ENCODE assay signal across 1 cellular context in the genomic region with DNA sequence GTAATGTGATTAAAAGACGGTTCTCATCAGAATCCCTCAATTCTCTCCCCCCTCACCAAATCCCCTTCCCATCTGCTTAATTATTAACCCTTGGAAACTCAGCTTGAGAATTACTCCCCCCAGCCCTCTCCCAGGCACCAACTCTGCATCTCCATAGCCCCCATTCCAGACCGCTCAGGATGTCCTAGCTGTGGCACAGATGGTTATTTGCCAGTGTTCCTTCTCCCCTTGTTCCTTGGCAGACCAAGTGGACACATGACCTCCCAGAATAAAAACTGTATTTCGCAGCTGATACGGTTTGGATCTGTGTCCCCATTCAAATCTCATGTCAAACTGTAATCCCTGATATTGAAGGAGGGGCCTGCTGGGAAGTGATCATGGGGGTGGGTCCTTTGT.
TF ChIP-seq lines count a peak whose summit lies in the region.

No MANE protein-coding gene starts in this region.

TF ChIP-seq in GM23338, 12 proteins besides CTCF, POLR2A, EP300 and RAD21 (continued from another document):
- TF ChIP-seq, protein P1, sequence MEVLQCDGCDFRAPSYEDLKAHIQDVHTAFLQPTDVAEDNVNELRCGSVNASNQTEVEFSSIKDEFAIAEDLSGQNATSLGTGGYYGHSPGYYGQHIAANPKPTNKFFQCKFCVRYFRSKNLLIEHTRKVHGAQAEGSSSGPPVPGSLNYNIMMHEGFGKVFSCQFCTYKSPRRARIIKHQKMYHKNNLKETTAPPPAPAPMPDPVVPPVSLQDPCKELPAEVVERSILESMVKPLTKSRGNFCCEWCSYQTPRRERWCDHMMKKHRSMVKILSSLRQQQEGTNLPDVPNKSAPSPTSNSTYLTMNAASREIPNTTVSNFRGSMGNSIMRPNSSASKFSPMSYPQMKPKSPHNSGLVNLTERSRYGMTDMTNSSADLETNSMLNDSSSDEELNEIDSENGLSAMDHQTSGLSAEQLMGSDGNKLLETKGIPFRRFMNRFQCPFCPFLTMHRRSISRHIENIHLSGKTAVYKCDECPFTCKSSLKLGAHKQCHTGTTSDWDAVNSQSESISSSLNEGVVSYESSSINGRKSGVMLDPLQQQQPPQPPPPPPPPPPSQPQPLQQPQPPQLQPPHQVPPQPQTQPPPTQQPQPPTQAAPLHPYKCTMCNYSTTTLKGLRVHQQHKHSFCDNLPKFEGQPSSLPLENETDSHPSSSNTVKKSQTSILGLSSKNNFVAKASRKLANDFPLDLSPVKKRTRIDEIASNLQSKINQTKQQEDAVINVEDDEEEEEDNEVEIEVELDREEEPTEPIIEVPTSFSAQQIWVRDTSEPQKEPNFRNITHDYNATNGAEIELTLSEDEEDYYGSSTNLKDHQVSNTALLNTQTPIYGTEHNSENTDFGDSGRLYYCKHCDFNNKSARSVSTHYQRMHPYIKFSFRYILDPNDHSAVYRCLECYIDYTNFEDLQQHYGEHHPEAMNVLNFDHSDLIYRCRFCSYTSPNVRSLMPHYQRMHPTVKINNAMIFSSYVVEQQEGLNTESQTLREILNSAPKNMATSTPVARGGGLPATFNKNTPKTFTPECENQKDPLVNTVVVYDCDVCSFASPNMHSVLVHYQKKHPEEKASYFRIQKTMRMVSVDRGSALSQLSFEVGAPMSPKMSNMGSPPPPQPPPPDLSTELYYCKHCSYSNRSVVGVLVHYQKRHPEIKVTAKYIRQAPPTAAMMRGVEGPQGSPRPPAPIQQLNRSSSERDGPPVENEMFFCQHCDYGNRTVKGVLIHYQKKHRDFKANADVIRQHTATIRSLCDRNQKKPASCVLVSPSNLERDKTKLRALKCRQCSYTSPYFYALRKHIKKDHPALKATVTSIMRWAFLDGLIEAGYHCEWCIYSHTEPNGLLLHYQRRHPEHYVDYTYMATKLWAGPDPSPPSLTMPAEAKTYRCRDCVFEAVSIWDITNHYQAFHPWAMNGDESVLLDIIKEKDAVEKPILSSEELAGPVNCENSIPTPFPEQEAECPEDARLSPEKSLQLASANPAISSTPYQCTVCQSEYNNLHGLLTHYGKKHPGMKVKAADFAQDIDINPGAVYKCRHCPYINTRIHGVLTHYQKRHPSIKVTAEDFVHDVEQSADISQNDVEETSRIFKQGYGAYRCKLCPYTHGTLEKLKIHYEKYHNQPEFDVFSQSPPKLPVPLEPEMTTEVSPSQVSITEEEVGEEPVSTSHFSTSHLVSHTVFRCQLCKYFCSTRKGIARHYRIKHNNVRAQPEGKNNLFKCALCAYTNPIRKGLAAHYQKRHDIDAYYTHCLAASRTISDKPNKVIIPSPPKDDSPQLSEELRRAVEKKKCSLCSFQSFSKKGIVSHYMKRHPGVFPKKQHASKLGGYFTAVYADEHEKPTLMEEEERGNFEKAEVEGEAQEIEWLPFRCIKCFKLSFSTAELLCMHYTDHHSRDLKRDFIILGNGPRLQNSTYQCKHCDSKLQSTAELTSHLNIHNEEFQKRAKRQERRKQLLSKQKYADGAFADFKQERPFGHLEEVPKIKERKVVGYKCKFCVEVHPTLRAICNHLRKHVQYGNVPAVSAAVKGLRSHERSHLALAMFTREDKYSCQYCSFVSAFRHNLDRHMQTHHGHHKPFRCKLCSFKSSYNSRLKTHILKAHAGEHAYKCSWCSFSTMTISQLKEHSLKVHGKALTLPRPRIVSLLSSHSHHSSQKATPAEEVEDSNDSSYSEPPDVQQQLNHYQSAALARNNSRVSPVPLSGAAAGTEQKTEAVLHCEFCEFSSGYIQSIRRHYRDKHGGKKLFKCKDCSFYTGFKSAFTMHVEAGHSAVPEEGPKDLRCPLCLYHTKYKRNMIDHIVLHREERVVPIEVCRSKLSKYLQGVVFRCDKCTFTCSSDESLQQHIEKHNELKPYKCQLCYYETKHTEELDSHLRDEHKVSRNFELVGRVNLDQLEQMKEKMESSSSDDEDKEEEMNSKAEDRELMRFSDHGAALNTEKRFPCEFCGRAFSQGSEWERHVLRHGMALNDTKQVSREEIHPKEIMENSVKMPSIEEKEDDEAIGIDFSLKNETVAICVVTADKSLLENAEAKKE (CRISPR knock-in tag; IDR thresholded peaks at IDR 0.05), result no peak
- TF ChIP-seq NANOG (IDR thresholded peaks at IDR 0.05; ENCODE audit: borderline replicate concordance), result no peak
TF ChIP-seq in GM23338: peak in this region for 0.
